1 cellular context compared by ENCODE assay signal in the genomic region with DNA sequence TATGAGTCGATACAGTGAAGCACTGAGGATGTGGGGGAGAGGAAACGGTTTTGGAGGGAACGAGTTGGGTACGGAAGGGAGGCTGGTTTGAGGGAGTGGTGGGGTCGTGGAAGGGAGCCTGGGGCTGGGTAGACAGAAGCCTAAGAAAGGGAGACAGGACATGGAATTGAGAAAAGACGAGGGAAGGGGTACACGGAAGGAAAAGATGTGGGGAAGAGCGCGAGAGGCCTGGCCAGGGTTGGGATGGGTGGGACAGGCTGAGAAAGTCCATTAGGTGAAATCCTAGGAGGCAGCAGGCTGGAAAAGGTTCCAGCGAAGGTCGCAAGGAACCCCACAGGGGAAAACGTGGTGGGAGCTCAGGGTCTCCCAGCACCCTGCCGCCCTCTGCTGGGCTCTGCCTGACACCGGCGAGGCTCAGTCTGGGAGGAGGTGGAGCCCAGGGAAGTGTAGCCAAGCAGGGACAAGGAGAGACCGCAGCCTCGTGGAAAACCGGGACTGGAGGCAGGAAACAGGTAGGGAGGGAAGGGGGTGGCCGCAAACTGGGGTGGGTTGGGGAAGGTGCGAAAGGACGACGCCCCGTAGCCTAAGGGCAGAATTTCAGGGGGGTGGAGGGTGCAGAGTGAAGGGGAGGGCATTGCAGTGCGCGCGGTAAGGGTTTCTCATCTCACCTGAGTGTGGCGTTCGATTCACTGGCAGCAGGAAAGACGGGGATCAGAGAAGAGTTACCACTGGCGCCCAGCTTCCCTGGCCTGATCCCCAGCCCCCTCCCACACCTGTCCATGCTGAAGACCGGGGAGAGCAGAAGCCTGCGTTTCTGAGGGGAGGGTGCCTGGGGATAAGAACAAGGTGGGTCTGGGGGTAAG.
TF ChIP-seq lines count a peak whose summit lies in the region.

No MANE protein-coding gene starts in this region.

TF ChIP-seq in K562, 482 proteins besides CTCF, POLR2A, EP300 and RAD21 (continued from another document and continues in another):
- TF ChIP-seq, protein P1, sequence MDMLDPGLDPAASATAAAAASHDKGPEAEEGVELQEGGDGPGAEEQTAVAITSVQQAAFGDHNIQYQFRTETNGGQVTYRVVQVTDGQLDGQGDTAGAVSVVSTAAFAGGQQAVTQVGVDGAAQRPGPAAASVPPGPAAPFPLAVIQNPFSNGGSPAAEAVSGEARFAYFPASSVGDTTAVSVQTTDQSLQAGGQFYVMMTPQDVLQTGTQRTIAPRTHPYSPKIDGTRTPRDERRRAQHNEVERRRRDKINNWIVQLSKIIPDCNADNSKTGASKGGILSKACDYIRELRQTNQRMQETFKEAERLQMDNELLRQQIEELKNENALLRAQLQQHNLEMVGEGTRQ (CRISPR knock-in tag; IDR thresholded peaks at IDR 0.05): no peak
- TF ChIP-seq, protein P2, sequence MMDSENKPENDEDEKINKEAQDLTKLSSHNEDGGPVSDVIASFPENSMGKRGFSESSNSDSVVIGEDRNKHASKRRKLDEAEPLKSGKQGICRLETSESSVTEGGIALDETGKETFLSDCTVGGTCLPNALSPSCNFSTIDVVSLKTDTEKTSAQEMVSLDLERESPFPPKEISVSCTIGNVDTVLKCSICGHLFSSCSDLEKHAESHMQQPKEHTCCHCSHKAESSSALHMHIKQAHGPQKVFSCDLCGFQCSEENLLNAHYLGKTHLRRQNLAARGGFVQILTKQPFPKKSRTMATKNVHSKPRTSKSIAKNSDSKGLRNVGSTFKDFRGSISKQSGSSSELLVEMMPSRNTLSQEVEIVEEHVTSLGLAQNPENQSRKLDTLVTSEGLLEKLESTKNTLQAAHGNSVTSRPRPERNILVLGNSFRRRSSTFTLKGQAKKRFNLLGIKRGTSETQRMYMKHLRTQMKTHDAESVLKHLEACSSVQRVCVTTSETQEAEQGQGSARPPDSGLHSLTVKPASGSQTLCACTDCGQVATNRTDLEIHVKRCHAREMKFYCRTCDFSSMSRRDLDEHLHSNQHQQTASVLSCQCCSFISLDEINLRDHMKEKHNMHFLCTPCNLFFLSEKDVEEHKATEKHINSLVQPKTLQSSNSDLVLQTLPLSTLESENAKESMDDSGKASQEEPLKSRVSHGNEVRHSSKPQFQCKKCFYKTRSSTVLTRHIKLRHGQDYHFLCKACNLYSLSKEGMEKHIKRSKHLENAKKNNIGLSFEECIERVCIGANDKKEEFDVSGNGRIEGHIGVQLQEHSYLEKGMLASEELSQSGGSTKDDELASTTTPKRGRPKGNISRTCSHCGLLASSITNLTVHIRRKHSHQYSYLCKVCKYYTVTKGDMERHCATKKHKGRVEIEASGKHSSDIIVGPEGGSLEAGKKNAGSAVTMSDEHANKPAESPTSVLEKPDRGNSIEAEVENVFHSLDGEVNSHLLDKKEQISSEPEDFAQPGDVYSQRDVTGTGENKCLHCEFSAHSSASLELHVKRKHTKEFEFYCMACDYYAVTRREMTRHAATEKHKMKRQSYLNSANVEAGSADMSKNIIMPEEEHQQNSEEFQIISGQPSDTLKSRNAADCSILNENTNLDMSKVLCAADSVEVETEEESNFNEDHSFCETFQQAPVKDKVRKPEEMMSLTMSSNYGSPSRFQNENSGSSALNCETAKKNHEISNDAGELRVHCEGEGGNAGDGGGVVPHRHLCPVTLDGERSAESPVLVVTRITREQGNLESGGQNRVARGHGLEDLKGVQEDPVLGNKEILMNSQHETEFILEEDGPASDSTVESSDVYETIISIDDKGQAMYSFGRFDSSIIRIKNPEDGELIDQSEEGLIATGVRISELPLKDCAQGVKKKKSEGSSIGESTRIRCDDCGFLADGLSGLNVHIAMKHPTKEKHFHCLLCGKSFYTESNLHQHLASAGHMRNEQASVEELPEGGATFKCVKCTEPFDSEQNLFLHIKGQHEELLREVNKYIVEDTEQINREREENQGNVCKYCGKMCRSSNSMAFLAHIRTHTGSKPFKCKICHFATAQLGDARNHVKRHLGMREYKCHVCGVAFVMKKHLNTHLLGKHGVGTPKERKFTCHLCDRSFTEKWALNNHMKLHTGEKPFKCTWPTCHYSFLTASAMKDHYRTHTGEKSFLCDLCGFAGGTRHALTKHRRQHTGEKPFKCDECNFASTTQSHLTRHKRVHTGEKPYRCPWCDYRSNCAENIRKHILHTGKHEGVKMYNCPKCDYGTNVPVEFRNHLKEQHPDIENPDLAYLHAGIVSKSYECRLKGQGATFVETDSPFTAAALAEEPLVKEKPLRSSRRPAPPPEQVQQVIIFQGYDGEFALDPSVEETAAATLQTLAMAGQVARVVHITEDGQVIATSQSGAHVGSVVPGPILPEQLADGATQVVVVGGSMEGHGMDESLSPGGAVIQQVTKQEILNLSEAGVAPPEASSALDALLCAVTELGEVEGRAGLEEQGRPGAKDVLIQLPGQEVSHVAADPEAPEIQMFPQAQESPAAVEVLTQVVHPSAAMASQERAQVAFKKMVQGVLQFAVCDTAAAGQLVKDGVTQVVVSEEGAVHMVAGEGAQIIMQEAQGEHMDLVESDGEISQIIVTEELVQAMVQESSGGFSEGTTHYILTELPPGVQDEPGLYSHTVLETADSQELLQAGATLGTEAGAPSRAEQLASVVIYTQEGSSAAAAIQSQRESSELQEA (IDR thresholded peaks at IDR 0.05; ENCODE audit: low read depth): 0 out of 2 replicates have a peak, but pooled peaks have one; percentile 12
- TF ChIP-seq ELF4 (CRISPR knock-in tag; IDR thresholded peaks at IDR 0.05) (peak; percentile 82), SMARCE1 (IDR thresholded peaks at IDR 0.05) (peak; percentile 48; the same call in 1 of the 2 replicates), TBP (optimal IDR thresholded peaks at IDR 0.05; ENCODE audit: low read depth, low read length) (no peak), SRSF9 (IDR thresholded peaks at IDR 0.05; ENCODE audit: borderline replicate concordance, low read depth, low read length) (no peak), RBFOX2 (IDR thresholded peaks at IDR 0.05; ENCODE audit: low read depth, low read length) (peak; percentile 69), ATF7 (IDR thresholded peaks at IDR 0.05) (peak; percentile 59), CXXC5 (CRISPR knock-in tag; IDR thresholded peaks at IDR 0.05) (peak; percentile 52; the same call in 1 of the 2 replicates), NR1H2 (CRISPR knock-in tag; IDR thresholded peaks at IDR 0.05) (no peak), MYBL2 (IDR thresholded peaks at IDR 0.05; ENCODE audit: low read depth) (peak; percentile 22; the same call in 1 of the 2 replicates), MYBL2 (CRISPR knock-in tag; IDR thresholded peaks at IDR 0.05; ENCODE audit: borderline replicate concordance) (no peak), ARID1B (IDR thresholded peaks at IDR 0.05) (peak; percentile 61), CHD1 (IDR thresholded peaks at IDR 0.05; ENCODE audit: low read length) (no peak), RB1 (IDR thresholded peaks at IDR 0.05; ENCODE audit: low read depth) (peak; percentile 77; the same call in 1 of the 2 replicates), MEF2A (IDR thresholded peaks at IDR 0.05; ENCODE audit: control insufficient read depth, low read depth, low read length) (no peak), TAF7 (tag; IDR thresholded peaks at IDR 0.05) (peak; percentile 67; the same call in 1 of the 2 replicates), POLR2AphosphoS5 (IDR thresholded peaks at IDR 0.05; ENCODE audit: control insufficient read depth, insufficient read depth, low read depth, low read length) (peak; percentile 21; the same call in 1 of the 2 replicates), ZC3H8 (IDR thresholded peaks at IDR 0.05) (no peak), ZNF165 (CRISPR knock-in tag; IDR thresholded peaks at IDR 0.05; ENCODE audit: borderline replicate concordance) (no peak)
- TF ChIP-seq, protein P3, sequence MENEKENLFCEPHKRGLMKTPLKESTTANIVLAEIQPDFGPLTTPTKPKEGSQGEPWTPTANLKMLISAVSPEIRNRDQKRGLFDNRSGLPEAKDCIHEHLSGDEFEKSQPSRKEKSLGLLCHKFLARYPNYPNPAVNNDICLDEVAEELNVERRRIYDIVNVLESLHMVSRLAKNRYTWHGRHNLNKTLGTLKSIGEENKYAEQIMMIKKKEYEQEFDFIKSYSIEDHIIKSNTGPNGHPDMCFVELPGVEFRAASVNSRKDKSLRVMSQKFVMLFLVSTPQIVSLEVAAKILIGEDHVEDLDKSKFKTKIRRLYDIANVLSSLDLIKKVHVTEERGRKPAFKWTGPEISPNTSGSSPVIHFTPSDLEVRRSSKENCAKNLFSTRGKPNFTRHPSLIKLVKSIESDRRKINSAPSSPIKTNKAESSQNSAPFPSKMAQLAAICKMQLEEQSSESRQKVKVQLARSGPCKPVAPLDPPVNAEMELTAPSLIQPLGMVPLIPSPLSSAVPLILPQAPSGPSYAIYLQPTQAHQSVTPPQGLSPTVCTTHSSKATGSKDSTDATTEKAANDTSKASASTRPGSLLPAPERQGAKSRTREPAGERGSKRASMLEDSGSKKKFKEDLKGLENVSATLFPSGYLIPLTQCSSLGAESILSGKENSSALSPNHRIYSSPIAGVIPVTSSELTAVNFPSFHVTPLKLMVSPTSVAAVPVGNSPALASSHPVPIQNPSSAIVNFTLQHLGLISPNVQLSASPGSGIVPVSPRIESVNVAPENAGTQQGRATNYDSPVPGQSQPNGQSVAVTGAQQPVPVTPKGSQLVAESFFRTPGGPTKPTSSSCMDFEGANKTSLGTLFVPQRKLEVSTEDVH (IDR thresholded peaks at IDR 0.05; ENCODE audit: low read depth, partially characterized antibody): peak; percentile 16
- TF ChIP-seq, protein P4, sequence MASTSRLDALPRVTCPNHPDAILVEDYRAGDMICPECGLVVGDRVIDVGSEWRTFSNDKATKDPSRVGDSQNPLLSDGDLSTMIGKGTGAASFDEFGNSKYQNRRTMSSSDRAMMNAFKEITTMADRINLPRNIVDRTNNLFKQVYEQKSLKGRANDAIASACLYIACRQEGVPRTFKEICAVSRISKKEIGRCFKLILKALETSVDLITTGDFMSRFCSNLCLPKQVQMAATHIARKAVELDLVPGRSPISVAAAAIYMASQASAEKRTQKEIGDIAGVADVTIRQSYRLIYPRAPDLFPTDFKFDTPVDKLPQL (IDR thresholded peaks at IDR 0.05; ENCODE audit: extremely low read depth, insufficient read length): no peak
- TF ChIP-seq, protein P5, sequence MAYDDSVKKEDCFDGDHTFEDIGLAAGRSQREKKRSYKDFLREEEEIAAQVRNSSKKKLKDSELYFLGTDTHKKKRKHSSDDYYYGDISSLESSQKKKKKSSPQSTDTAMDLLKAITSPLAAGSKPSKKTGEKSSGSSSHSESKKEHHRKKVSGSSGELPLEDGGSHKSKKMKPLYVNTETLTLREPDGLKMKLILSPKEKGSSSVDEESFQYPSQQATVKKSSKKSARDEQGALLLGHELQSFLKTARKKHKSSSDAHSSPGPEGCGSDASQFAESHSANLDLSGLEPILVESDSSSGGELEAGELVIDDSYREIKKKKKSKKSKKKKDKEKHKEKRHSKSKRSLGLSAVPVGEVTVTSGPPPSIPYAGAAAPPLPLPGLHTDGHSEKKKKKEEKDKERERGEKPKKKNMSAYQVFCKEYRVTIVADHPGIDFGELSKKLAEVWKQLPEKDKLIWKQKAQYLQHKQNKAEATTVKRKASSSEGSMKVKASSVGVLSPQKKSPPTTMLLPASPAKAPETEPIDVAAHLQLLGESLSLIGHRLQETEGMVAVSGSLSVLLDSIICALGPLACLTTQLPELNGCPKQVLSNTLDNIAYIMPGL (CRISPR knock-in tag; IDR thresholded peaks at IDR 0.05): peak; percentile 75; the same call in 1 of the 2 replicates
- TF ChIP-seq, protein P6, sequence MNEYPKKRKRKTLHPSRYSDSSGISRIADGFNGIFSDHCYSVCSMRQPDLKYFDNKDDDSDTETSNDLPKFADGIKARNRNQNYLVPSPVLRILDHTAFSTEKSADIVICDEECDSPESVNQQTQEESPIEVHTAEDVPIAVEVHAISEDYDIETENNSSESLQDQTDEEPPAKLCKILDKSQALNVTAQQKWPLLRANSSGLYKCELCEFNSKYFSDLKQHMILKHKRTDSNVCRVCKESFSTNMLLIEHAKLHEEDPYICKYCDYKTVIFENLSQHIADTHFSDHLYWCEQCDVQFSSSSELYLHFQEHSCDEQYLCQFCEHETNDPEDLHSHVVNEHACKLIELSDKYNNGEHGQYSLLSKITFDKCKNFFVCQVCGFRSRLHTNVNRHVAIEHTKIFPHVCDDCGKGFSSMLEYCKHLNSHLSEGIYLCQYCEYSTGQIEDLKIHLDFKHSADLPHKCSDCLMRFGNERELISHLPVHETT (CRISPR knock-in tag; conservative IDR thresholded peaks at IDR 0.05 in 1 of 2, IDR thresholded peaks at IDR 0.05 in 1 of 2): no peak
- TF ChIP-seq, protein P7, sequence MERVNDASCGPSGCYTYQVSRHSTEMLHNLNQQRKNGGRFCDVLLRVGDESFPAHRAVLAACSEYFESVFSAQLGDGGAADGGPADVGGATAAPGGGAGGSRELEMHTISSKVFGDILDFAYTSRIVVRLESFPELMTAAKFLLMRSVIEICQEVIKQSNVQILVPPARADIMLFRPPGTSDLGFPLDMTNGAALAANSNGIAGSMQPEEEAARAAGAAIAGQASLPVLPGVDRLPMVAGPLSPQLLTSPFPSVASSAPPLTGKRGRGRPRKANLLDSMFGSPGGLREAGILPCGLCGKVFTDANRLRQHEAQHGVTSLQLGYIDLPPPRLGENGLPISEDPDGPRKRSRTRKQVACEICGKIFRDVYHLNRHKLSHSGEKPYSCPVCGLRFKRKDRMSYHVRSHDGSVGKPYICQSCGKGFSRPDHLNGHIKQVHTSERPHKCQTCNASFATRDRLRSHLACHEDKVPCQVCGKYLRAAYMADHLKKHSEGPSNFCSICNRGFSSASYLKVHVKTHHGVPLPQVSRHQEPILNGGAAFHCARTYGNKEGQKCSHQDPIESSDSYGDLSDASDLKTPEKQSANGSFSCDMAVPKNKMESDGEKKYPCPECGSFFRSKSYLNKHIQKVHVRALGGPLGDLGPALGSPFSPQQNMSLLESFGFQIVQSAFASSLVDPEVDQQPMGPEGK (CRISPR knock-in tag; IDR thresholded peaks at IDR 0.05; ENCODE audit: borderline replicate concordance): no peak
- TF ChIP-seq, protein P8, sequence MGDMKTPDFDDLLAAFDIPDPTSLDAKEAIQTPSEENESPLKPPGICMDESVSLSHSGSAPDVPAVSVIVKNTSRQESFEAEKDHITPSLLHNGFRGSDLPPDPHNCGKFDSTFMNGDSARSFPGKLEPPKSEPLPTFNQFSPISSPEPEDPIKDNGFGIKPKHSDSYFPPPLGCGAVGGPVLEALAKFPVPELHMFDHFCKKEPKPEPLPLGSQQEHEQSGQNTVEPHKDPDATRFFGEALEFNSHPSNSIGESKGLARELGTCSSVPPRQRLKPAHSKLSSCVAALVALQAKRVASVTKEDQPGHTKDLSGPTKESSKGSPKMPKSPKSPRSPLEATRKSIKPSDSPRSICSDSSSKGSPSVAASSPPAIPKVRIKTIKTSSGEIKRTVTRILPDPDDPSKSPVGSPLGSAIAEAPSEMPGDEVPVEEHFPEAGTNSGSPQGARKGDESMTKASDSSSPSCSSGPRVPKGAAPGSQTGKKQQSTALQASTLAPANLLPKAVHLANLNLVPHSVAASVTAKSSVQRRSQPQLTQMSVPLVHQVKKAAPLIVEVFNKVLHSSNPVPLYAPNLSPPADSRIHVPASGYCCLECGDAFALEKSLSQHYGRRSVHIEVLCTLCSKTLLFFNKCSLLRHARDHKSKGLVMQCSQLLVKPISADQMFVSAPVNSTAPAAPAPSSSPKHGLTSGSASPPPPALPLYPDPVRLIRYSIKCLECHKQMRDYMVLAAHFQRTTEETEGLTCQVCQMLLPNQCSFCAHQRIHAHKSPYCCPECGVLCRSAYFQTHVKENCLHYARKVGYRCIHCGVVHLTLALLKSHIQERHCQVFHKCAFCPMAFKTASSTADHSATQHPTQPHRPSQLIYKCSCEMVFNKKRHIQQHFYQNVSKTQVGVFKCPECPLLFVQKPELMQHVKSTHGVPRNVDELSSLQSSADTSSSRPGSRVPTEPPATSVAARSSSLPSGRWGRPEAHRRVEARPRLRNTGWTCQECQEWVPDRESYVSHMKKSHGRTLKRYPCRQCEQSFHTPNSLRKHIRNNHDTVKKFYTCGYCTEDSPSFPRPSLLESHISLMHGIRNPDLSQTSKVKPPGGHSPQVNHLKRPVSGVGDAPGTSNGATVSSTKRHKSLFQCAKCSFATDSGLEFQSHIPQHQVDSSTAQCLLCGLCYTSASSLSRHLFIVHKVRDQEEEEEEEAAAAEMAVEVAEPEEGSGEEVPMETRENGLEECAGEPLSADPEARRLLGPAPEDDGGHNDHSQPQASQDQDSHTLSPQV (IDR thresholded peaks at IDR 0.05): no peak
